ENCODE assay signal across 2 cellular contexts in the genomic region with DNA sequence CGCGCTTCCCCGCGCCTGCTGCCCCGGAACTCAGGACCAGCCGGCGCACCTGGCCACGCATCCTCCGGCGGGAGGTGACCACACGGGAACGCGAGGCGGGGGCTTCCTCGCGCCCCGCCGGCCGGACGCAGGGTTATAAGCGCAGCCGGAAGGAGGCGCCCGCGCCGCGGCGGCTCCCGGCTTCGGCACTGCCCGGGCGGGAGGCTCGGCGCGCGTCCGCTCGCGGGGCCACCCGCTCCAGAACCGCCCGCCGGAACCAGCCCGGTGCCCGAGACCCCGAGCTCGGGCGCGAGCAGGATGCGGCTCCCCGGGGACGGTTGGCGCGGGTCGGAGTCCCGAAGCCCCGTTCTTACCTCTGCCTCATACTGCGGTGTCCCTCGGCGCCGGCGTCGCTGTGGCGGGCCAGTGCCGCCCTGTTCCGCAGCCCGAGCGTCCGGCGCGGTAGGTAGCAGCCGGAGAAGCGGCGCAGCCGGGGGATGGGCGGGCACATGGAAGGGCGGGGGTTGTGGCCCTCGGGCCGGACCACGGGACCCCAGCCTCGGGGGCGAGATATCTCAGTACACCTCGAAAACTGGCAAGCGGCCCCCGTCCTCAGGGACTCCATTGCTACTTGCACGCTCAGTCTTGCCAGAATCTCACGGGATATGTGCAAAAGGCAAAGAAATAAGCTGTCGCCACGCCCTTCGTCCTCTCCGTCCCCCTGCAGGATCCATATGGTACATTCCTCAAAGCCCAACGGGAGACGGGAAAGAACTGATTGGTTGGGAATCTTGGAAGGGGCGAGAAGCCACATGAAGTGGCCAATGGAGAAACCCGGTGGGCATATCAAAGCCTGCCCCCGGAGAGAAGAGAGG.
TF ChIP-seq lines count a peak whose summit lies in the region.

No MANE protein-coding gene starts in this region.

TF ChIP-seq in A549, 52 proteins besides CTCF, POLR2A, EP300 and RAD21 (continued from another document):
- TF ChIP-seq JUN (IDR thresholded peaks at IDR 0.05) (peak; percentile 29 to 66; a peak in 1 of 5 replicates), NFE2L2 (conservative IDR thresholded peaks at IDR 0.05; ENCODE audit: low read length) (no peak), ZFP36 (IDR thresholded peaks at IDR 0.05; ENCODE audit: borderline replicate concordance, partially characterized antibody) (no peak), FOSB (CRISPR knock-in tag; IDR thresholded peaks at IDR 0.05) (no peak), PHF8 (IDR thresholded peaks at IDR 0.05; ENCODE audit: borderline replicate concordance, low read depth) (0 out of 2 replicates have a peak, but pooled peaks have one; percentile 17), HOXA7 (CRISPR knock-in tag; IDR thresholded peaks at IDR 0.05) (no peak), ZNF302 (CRISPR knock-in tag; IDR thresholded peaks at IDR 0.05) (no peak), SMC3 (IDR thresholded peaks at IDR 0.05) (peak; percentile 72), GATA3 (IDR thresholded peaks at IDR 0.05; ENCODE audit: borderline replicate concordance) (peak; percentile 66)
- TF ChIP-seq, protein P1, sequence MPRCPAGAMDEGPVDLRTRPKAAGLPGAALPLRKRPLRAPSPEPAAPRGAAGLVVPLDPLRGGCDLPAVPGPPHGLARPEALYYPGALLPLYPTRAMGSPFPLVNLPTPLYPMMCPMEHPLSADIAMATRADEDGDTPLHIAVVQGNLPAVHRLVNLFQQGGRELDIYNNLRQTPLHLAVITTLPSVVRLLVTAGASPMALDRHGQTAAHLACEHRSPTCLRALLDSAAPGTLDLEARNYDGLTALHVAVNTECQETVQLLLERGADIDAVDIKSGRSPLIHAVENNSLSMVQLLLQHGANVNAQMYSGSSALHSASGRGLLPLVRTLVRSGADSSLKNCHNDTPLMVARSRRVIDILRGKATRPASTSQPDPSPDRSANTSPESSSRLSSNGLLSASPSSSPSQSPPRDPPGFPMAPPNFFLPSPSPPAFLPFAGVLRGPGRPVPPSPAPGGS (IDR thresholded peaks at IDR 0.05), result peak; percentile 49; the same call in 1 of the 3 replicates
- TF ChIP-seq, protein P2, sequence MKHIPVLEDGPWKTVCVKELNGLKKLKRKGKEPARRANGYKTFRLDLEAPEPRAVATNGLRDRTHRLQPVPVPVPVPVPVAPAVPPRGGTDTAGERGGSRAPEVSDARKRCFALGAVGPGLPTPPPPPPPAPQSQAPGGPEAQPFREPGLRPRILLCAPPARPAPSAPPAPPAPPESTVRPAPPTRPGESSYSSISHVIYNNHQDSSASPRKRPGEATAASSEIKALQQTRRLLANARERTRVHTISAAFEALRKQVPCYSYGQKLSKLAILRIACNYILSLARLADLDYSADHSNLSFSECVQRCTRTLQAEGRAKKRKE (CRISPR knock-in tag; IDR thresholded peaks at IDR 0.05; ENCODE audit: low read depth), result no peak

TF ChIP-seq in SK-N-SH treated with all-trans-retinoic acid at 6 μM for 48 hours, 23 proteins besides CTCF, POLR2A, EP300 and RAD21 (continued from another document):
- TF ChIP-seq, protein P3, sequence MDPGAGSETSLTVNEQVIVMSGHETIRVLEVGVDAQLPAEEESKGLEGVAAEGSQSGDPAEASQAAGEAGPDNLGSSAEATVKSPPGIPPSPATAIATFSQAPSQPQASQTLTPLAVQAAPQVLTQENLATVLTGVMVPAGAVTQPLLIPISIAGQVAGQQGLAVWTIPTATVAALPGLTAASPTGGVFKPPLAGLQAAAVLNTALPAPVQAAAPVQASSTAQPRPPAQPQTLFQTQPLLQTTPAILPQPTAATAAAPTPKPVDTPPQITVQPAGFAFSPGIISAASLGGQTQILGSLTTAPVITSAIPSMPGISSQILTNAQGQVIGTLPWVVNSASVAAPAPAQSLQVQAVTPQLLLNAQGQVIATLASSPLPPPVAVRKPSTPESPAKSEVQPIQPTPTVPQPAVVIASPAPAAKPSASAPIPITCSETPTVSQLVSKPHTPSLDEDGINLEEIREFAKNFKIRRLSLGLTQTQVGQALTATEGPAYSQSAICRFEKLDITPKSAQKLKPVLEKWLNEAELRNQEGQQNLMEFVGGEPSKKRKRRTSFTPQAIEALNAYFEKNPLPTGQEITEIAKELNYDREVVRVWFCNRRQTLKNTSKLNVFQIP (CRISPR knock-in tag; IDR thresholded peaks at IDR 0.05; ENCODE audit: borderline replicate concordance, low read depth), result no peak
